Comparison of ENCODE assay signal across 20 cellular contexts in genomic region chr7:68121655-68122054, GRCh38.
A peak's percentile ranks its signal among the peaks of the same experiment; 100 is the strongest.
DNase-seq lines count a peak whose midpoint lies in the region; TF ChIP-seq lines count a peak whose summit lies in the region.
"Had no signal": no experiment of that assay in that cellular context is flagged by ENCODE, and none has a peak within 500 bp of the region (broad histone marks: within the 10 kb centered on the region; RNA-seq: fewer than 3 reads in every experiment).

No MANE protein-coding gene starts in this region.

- no peaks in the 10 kb centered on the region for H3K4me1 Mint-ChIP-seq in CD8-positive, alpha-beta memory T cell
- H3K4me1 Mint-ChIP-seq: CD4-positive, alpha-beta memory T cell; GM23338; H9 had no signal

- H3K4me3 Mint-ChIP-seq in CD8-positive, alpha-beta memory T cell, result no peak overlapping the region
- H3K4me3 Mint-ChIP-seq: CD4-positive, alpha-beta memory T cell; GM23338; H9 had no signal

- H3K4me3 ChIP-seq in SK-N-SH (ENCODE audit: low read depth in 2 of 2, low read length in 1 of 2) (no peak overlapping the region), esophagus muscularis mucosa (no peak overlapping the region), GM23248 (no peak overlapping the region), suprapubic skin (no peak overlapping the region)
- no peak overlapping the region for H3K4me3 ChIP-seq in CD8-positive, alpha-beta memory T cell (ENCODE audit: low read length)
- H3K4me3 ChIP-seq: A549, GM12878, GM23338 had no signal

- H3K9me3 ChIP-seq in SK-N-SH (peaks cover 17% of the 10 kb centered on the region; the same call in 1 of the 2 replicates), esophagus muscularis mucosa (peaks cover 0 to 26% (median 19%) of the 10 kb centered on the region in 4 donors), GM23248 (ENCODE audit: low read depth) (no peaks in the 10 kb centered on the region), suprapubic skin (peaks cover 3% of the 10 kb centered on the region)
- H3K9me3 ChIP-seq in CD8-positive, alpha-beta memory T cell (ENCODE audit: low read length), result peaks cover 8% of the 10 kb centered on the region

- no peak overlapping the region for H3K4me2 ChIP-seq in SK-N-SH
- no peak overlapping the region for H3K4me2 ChIP-seq in GM23248 (ENCODE audit: unreplicated experiment)
- H3K4me2 ChIP-seq: A549, GM23338 had no signal

- TF ChIP-seq EP300 in SK-N-SH (IDR thresholded peaks at IDR 0.05; ENCODE audit: borderline replicate concordance in 1 of 2, low read depth in 1 of 2, low read length in 1 of 2), result peak; percentile 10 to 99; a peak in 2 of 4 replicates
- no peak for TF ChIP-seq EP300 in esophagus muscularis mucosa (IDR thresholded peaks at IDR 0.05)
- no peak for TF ChIP-seq EP300 in suprapubic skin (IDR thresholded peaks at IDR 0.05)

- in situ Hi-C loops in GM23248 (cut with MboI), result no loop called here

- TF ChIP-seq CTCF in SK-N-SH (IDR thresholded peaks at IDR 0.05), result no peak
- no peak for TF ChIP-seq CTCF in esophagus muscularis mucosa (IDR thresholded peaks at IDR 0.05)
- no peak for TF ChIP-seq CTCF in suprapubic skin (IDR thresholded peaks at IDR 0.05)

- no peak overlapping the region for H2AFZ ChIP-seq in SK-N-SH (ENCODE audit: low read depth)
- H2AFZ ChIP-seq in GM23248, result no peak overlapping the region
- H2AFZ ChIP-seq: GM23338 had no signal

- H3K4me1 ChIP-seq in SK-N-SH (ENCODE audit: control insufficient read depth in 1 of 2, insufficient read depth in 2 of 2, low read depth in 1 of 2, low read length in 1 of 2) (peaks cover 0 to 14% of the 10 kb centered on the region in 2 experiments; a peak in 2 of 4 replicates), esophagus muscularis mucosa (no peaks in the 10 kb centered on the region), GM23248 (ENCODE audit: insufficient read depth) (no peaks in the 10 kb centered on the region), suprapubic skin (no peaks in the 10 kb centered on the region)
- H3K4me1 ChIP-seq in CD8-positive, alpha-beta memory T cell (ENCODE audit: insufficient read depth, low read length), result no peaks in the 10 kb centered on the region
- H3K4me1 ChIP-seq: A549, Caco-2 had no signal

- 15% methylated on average over 9 of the region's 9 CpGs for WGBS in SK-N-SH (ENCODE audit: low lambda C conversion rate)
- WGBS in esophagus muscularis mucosa, result 87% methylated on average over 9 of the region's 9 CpGs
- WGBS in GM23248 (ENCODE audit: low coverage in 1 of 2, low lambda C conversion rate in 2 of 2, missing lambda C conversion rate in 2 of 2), 2 experiments, result 5 to 9% methylated on average over 9 of the region's 9 CpGs
- WGBS in suprapubic skin, result 63% methylated on average over 9 of the region's 9 CpGs

- H3F3A ChIP-seq in SK-N-SH (replicated peaks; ENCODE audit: insufficient read depth), result no peaks in the 10 kb centered on the region
- H3F3A ChIP-seq in GM23248 (ENCODE audit: insufficient read depth), result no peaks in the 10 kb centered on the region

- H3K27me3 ChIP-seq in SK-N-SH (ENCODE audit: insufficient read depth) (no peaks in the 10 kb centered on the region), esophagus muscularis mucosa (no peaks in the 10 kb centered on the region), GM23248 (replicated peaks; ENCODE audit: insufficient read depth) (no peaks in the 10 kb centered on the region), suprapubic skin (peaks cover 9% of the 10 kb centered on the region)
- H3K27me3 ChIP-seq in CD8-positive, alpha-beta memory T cell (ENCODE audit: insufficient read depth, low read length, poor library complexity, severe bottlenecking), result no peaks in the 10 kb centered on the region

- DNase-seq in NCI-H1694 (lab: John Stamatoyannopoulos, UW) (peak; percentile 72), SK-N-SH (peak; percentile 79), esophagus muscularis mucosa (ENCODE audit: extremely low spot score) (peak; percentile 45), GM23248 (no peak), suprapubic skin (ENCODE audit: low spot score in 2 of 2) (no peak)
- DNase-seq in CD8-positive, alpha-beta memory T cell, result no peak
- DNase-seq: 8988T; ACHN; AML-193; C1 segment of cervical spinal cord; Caco-2; CD4-positive, alpha-beta memory T cell; DMS153; DMS79; EL; GDM1; H9 had no signal

- H3K27ac ChIP-seq in SK-N-SH (ENCODE audit: low read depth in 2 of 2, low read length in 1 of 2) (peak overlapping the region in 1 of 2 experiments; percentile 63; a peak in 1 of 4 replicates), esophagus muscularis mucosa (replicated peaks in 1 of 4) (no peak overlapping the region), GM23248 (no peak overlapping the region), suprapubic skin (no peak overlapping the region)
- H3K27ac ChIP-seq in CD8-positive, alpha-beta memory T cell (ENCODE audit: low read depth, low read length), result no peak overlapping the region
- H3K27ac ChIP-seq: A549 had no signal

- TF ChIP-seq RAD21 in SK-N-SH (IDR thresholded peaks at IDR 0.05; ENCODE audit: low read length), result peak; percentile 44; the same call in 1 of the 2 replicates

- no peak overlapping the region for H3K27ac Mint-ChIP-seq in CD8-positive, alpha-beta memory T cell
- H3K27ac Mint-ChIP-seq: CD4-positive, alpha-beta memory T cell; GM23338; H9 had no signal

- H3K27me3 Mint-ChIP-seq in CD8-positive, alpha-beta memory T cell, result no peaks in the 10 kb centered on the region

- POLR2A ChIA-PET in SK-N-SH (lab: Yijun Ruan, JAX), result no interaction called here
- POLR2A ChIA-PET in CD8-positive, alpha-beta memory T cell (lab: Charles Lee), result no interaction called here

- H3K36me3 ChIP-seq in SK-N-SH (replicated peaks in 1 of 2; ENCODE audit: control insufficient read depth in 1 of 2, insufficient read depth in 2 of 2, low read length in 1 of 2), result peaks cover 0 to 3% of the 10 kb centered on the region in 2 experiments
- no peaks in the 10 kb centered on the region for H3K36me3 ChIP-seq in esophagus muscularis mucosa
- H3K36me3 ChIP-seq in GM23248 (ENCODE audit: low read depth), result no peaks in the 10 kb centered on the region
- H3K36me3 ChIP-seq in CD8-positive, alpha-beta memory T cell (ENCODE audit: insufficient read depth, low read length), result no peaks in the 10 kb centered on the region
- no peaks in the 10 kb centered on the region for H3K36me3 ChIP-seq in suprapubic skin

- H3K9ac ChIP-seq in SK-N-SH, result no peak overlapping the region
- no peak overlapping the region for H3K9ac ChIP-seq in GM23248

- no peaks in the 10 kb centered on the region; the same call in 1 of the 2 replicates for H3K9me2 ChIP-seq in SK-N-SH
- H3K9me2 ChIP-seq in GM23248 (ENCODE audit: insufficient read depth), result no peaks in the 10 kb centered on the region

- H4K20me1 ChIP-seq in SK-N-SH (ENCODE audit: insufficient read depth) (no peaks in the 10 kb centered on the region), GM23248 (ENCODE audit: insufficient read depth) (no peaks in the 10 kb centered on the region)

- CTCF ChIA-PET in SK-N-SH (lab: Yijun Ruan, JAX), result no interaction called here
- CTCF ChIA-PET in CD8-positive, alpha-beta memory T cell (lab: Charles Lee), result interaction anchor here (0.7 kb wide), 1 partner anchor 407 kb away, joined by 3 read pairs; no protein-coding TSS in a partner anchor

- peaks cover 17 to 41% (median 25%) of the 10 kb centered on the region in 5 donors for H3K9me3 Mint-ChIP-seq in CD8-positive, alpha-beta memory T cell

- TF ChIP-seq POLR2A in esophagus muscularis mucosa (IDR thresholded peaks at IDR 0.05; ENCODE audit: low read depth) (no peak), suprapubic skin (IDR thresholded peaks at IDR 0.05) (no peak)

- intact Hi-C loops in esophagus muscularis mucosa (cut with DNase I), result no loop called here

- peaks cover 0 to 2% (median 0%) of the 10 kb centered on the region in 3 donors for H3K36me3 Mint-ChIP-seq in CD8-positive, alpha-beta memory T cell

- no peaks in the 10 kb centered on the region for H3K79me2 ChIP-seq in SK-N-SH (ENCODE audit: insufficient read depth)
- H3K79me2 ChIP-seq in GM23248 (ENCODE audit: insufficient read depth), result no peaks in the 10 kb centered on the region

TF ChIP-seq in SK-N-SH, 30 proteins besides CTCF, POLR2A, EP300 and RAD21 (continues in another document):
- TF ChIP-seq FOXM1 (IDR thresholded peaks at IDR 0.05; ENCODE audit: low read depth) (no peak), TAF1 (IDR thresholded peaks at IDR 0.05; ENCODE audit: borderline replicate concordance, low read depth, low read length) (no peak), SIN3A (IDR thresholded peaks at IDR 0.05; ENCODE audit: borderline replicate concordance, low read depth, low read length) (no peak), ELF1 (IDR thresholded peaks at IDR 0.05) (no peak), RCOR1 (IDR thresholded peaks at IDR 0.05; ENCODE audit: low read length) (peak; percentile 100), NFIC (IDR thresholded peaks at IDR 0.05; ENCODE audit: borderline replicate concordance) (peak; percentile 37; the same call in 1 of the 2 replicates), USF2 (IDR thresholded peaks at IDR 0.05; ENCODE audit: borderline replicate concordance, low read depth, low read length) (no peak), EZH2phosphoT487 (IDR thresholded peaks at IDR 0.05; ENCODE audit: borderline replicate concordance, low read depth) (no peak), CHD2 (IDR thresholded peaks at IDR 0.05; ENCODE audit: low read length, partially characterized antibody) (peak; percentile 93), TEAD4 (IDR thresholded peaks at IDR 0.05; ENCODE audit: borderline replicate concordance, insufficient read depth) (peak; percentile 69; the same call in 1 of the 2 replicates), PBX3 (IDR thresholded peaks at IDR 0.05) (peak; percentile 45), SMC3 (IDR thresholded peaks at IDR 0.05; ENCODE audit: low read depth, low read length) (no peak; the same call in 1 of the 2 replicates), FOSL2 (IDR thresholded peaks at IDR 0.05; ENCODE audit: borderline replicate concordance, low read depth) (no peak), MXI1 (IDR thresholded peaks at IDR 0.05; ENCODE audit: low read depth, low read length) (peak; percentile 69; the same call in 1 of the 2 replicates)

Comparison
In these comparisons a context has a peak if more than half of its experiments do, and no peak if none do; other contexts are left out.
1. DNase-seq: peak in NCI-H1694 (single experiment), SK-N-SH (single experiment) and esophagus muscularis mucosa (single experiment); none in GM23248 (single experiment), CD8-positive, alpha-beta memory T cell (0 of 5) and suprapubic skin (0 of 2).